1 cellular context compared by ENCODE assay signal in the genomic region with DNA sequence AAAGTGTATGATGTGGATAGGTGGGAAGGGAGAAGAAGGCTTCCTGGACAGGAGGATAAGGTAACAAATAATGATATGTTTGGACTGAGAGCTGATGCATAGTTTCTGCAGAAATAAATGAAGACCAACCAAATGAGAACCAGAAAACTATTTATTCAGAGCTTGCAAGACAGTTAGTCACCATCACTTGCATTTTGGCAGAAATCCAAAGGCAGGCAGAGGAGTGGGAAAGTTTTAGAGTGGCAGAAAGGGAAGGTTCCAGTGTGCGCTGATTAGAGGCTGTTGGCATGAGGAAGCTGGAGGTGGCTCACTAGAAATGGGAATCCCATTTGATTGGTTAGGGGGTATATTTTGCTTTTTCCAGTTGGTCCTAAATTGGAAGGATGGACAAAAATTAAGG.
TF ChIP-seq lines count a peak whose summit lies in the region.

No MANE protein-coding gene starts in this region.

TF ChIP-seq in GM12878, 131 proteins besides CTCF, POLR2A, EP300 and RAD21 (continued from another document):
- TF ChIP-seq, protein P1, sequence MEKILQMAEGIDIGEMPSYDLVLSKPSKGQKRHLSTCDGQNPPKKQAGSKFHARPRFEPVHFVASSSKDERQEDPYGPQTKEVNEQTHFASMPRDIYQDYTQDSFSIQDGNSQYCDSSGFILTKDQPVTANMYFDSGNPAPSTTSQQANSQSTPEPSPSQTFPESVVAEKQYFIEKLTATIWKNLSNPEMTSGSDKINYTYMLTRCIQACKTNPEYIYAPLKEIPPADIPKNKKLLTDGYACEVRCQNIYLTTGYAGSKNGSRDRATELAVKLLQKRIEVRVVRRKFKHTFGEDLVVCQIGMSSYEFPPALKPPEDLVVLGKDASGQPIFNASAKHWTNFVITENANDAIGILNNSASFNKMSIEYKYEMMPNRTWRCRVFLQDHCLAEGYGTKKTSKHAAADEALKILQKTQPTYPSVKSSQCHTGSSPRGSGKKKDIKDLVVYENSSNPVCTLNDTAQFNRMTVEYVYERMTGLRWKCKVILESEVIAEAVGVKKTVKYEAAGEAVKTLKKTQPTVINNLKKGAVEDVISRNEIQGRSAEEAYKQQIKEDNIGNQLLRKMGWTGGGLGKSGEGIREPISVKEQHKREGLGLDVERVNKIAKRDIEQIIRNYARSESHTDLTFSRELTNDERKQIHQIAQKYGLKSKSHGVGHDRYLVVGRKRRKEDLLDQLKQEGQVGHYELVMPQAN (conservative IDR thresholded peaks at IDR 0.05) = no peak
- TF ChIP-seq, protein P2, sequence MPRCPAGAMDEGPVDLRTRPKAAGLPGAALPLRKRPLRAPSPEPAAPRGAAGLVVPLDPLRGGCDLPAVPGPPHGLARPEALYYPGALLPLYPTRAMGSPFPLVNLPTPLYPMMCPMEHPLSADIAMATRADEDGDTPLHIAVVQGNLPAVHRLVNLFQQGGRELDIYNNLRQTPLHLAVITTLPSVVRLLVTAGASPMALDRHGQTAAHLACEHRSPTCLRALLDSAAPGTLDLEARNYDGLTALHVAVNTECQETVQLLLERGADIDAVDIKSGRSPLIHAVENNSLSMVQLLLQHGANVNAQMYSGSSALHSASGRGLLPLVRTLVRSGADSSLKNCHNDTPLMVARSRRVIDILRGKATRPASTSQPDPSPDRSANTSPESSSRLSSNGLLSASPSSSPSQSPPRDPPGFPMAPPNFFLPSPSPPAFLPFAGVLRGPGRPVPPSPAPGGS (IDR thresholded peaks at IDR 0.05; ENCODE audit: borderline replicate concordance, insufficient read depth, low read depth, low read length, poor library complexity, severe bottlenecking) = no peak
- TF ChIP-seq MXI1 (IDR thresholded peaks at IDR 0.05; ENCODE audit: low read depth, low read length) = no peak
- TF ChIP-seq, protein P3, sequence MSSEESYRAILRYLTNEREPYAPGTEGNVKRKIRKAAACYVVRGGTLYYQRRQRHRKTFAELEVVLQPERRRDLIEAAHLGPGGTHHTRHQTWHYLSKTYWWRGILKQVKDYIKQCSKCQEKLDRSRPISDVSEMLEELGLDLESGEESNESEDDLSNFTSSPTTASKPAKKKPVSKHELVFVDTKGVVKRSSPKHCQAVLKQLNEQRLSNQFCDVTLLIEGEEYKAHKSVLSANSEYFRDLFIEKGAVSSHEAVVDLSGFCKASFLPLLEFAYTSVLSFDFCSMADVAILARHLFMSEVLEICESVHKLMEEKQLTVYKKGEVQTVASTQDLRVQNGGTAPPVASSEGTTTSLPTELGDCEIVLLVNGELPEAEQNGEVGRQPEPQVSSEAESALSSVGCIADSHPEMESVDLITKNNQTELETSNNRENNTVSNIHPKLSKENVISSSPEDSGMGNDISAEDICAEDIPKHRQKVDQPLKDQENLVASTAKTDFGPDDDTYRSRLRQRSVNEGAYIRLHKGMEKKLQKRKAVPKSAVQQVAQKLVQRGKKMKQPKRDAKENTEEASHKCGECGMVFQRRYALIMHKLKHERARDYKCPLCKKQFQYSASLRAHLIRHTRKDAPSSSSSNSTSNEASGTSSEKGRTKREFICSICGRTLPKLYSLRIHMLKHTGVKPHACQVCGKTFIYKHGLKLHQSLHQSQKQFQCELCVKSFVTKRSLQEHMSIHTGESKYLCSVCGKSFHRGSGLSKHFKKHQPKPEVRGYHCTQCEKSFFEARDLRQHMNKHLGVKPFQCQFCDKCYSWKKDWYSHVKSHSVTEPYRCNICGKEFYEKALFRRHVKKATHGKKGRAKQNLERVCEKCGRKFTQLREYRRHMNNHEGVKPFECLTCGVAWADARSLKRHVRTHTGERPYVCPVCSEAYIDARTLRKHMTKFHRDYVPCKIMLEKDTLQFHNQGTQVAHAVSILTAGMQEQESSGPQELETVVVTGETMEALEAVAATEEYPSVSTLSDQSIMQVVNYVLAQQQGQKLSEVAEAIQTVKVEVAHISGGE (CRISPR knock-in tag; IDR thresholded peaks at IDR 0.05) = no peak
- no peak for TF ChIP-seq SRF (IDR thresholded peaks at IDR 0.05; ENCODE audit: low read depth in 2 of 2, low read length in 2 of 2)
- TF ChIP-seq, protein P4, sequence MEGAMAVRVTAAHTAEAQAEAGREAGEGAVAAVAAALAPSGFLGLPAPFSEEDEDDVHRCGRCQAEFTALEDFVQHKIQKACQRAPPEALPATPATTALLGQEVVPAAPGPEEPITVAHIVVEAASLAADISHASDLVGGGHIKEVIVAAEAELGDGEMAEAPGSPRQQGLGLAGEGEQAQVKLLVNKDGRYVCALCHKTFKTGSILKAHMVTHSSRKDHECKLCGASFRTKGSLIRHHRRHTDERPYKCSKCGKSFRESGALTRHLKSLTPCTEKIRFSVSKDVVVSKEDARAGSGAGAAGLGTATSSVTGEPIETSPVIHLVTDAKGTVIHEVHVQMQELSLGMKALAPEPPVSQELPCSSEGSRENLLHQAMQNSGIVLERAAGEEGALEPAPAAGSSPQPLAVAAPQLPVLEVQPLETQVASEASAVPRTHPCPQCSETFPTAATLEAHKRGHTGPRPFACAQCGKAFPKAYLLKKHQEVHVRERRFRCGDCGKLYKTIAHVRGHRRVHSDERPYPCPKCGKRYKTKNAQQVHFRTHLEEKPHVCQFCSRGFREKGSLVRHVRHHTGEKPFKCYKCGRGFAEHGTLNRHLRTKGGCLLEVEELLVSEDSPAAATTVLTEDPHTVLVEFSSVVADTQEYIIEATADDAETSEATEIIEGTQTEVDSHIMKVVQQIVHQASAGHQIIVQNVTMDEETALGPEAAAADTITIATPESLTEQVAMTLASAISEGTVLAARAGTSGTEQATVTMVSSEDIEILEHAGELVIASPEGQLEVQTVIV (IDR thresholded peaks at IDR 0.05; ENCODE audit: borderline replicate concordance, partially characterized antibody) = no peak
TF ChIP-seq in GM12878: peak in this region for 0.
